10 cellular contexts compared by ENCODE assay signal in genomic region chr1:24003331-24003972, GRCh38. TPM values are rescaled to one million over a fixed set of nuclear protein-coding genes. Genes with fewer than 3 reads are reported as not detected.
DNase-seq lines count a peak whose midpoint lies in the region; ATAC-seq lines count a peak whose summit lies in the region.
"Had no signal": no experiment of that assay in that cellular context is flagged by ENCODE, and none has a peak within 500 bp of the region (broad histone marks: within the 10 kb centered on the region; RNA-seq: fewer than 3 reads in every experiment).

No MANE protein-coding gene starts in this region.

- ATAC-seq in GM21447 (IDR thresholded peaks at IDR 0.05; ENCODE audit: unreplicated experiment) (no peak), GM21717 (IDR thresholded peaks at IDR 0.05; ENCODE audit: unreplicated experiment) (no peak)
- ATAC-seq: K562; naive thymus-derived CD4-positive, alpha-beta T cell had no signal

- no peak overlapping the region for H4K8ac ChIP-seq in mesendoderm (ENCODE audit: low read depth, low read length)

- peak; percentile 63 for DNase-seq in EH (ENCODE audit: low read depth)
- DNase-seq in LHCN-M2 (ENCODE audit: low read depth): peak; percentile 97
- peak; percentile 94 for DNase-seq in amniotic epithelial cell (ENCODE audit: low read depth)
- peak; percentile 43 for DNase-seq in mesendoderm
- DNase-seq in cerebellar cortex (ENCODE audit: low spot score): no peak
- DNase-seq in SW 1271 (lab: John Stamatoyannopoulos, UW): no peak
- DNase-seq: naive thymus-derived CD4-positive, alpha-beta T cell had no signal

- H3K9ac ChIP-seq in mesendoderm (ENCODE audit: low read length): no peak overlapping the region

- H2BK5ac ChIP-seq in mesendoderm (ENCODE audit: low read length): no peak overlapping the region

- H3K18ac ChIP-seq in mesendoderm (ENCODE audit: low read length): no peak overlapping the region

- no peak overlapping the region for H3K4me3 ChIP-seq in mesendoderm (ENCODE audit: low read length)
- H3K4me3 ChIP-seq: K562 had no signal

- no peak overlapping the region for H3K4me2 ChIP-seq in mesendoderm (ENCODE audit: low read length)

- H3K56ac ChIP-seq in mesendoderm (ENCODE audit: low read length): no peak overlapping the region

- H3K23ac ChIP-seq in mesendoderm (ENCODE audit: low read length): no peak overlapping the region

- no peaks in the 10 kb centered on the region for H3K27me3 ChIP-seq in mesendoderm (ENCODE audit: insufficient read depth, low read length, poor library complexity)

- no peak overlapping the region for H3K4ac ChIP-seq in mesendoderm (ENCODE audit: low read depth, low read length)

- no peaks in the 10 kb centered on the region for H3K79me2 ChIP-seq in mesendoderm (ENCODE audit: control insufficient read depth, insufficient read depth, low read length)

- peaks cover 6% of the 10 kb centered on the region for H3K4me1 ChIP-seq in mesendoderm (ENCODE audit: control insufficient read depth, low read depth, low read length)

- H2BK15ac ChIP-seq in mesendoderm (replicated peaks; ENCODE audit: low read depth): no peak overlapping the region

- no peak overlapping the region for H2BK120ac ChIP-seq in mesendoderm (ENCODE audit: low read depth, low read length)

- H4K5ac ChIP-seq in mesendoderm (ENCODE audit: low read length): no peak overlapping the region

- H2AK5ac ChIP-seq in mesendoderm (ENCODE audit: low read length): no peak overlapping the region

- no CpG with 5 or more reads among the region's 4 CpGs for WGBS in mesendoderm (ENCODE audit: extremely low coverage, insufficient coverage, low lambda C conversion rate)

- no peaks in the 10 kb centered on the region for H3K36me3 ChIP-seq in mesendoderm (ENCODE audit: control insufficient read depth, insufficient read depth, low read length)

- no peak overlapping the region for H3K27ac ChIP-seq in mesendoderm (ENCODE audit: low read depth, low read length)

- no peaks in the 10 kb centered on the region for H3K79me1 ChIP-seq in mesendoderm (ENCODE audit: low read length)

RNA-seq across cellular contexts. Expression of gene SRSF10, which starts 23.3 kb away (rescaled TPM):
- 116 and 125 TPM in 2 replicates for total RNA-seq in LHCN-M2 (2014; rRNA removed)
- 45.2 TPM for polyA plus RNA-seq in LHCN-M2 (2012)
- 150 TPM for polyA plus RNA-seq in mesendoderm (2013, experiment 1 of 2)
- 150 TPM for polyA plus RNA-seq in mesendoderm (2013, experiment 2 of 2)

RNA-seq across cellular contexts. Expression of gene PNRC2, which starts 43.8 kb away (rescaled TPM):
- total RNA-seq in LHCN-M2 (2014; rRNA removed): 71.4 and 88.2 TPM in 2 replicates
- polyA plus RNA-seq in LHCN-M2 (2012): 27.5 TPM
- polyA plus RNA-seq in mesendoderm (2013, experiment 1 of 2): 146 TPM
- 145 TPM for polyA plus RNA-seq in mesendoderm (2013, experiment 2 of 2)

Comparison
In these comparisons a context has a peak if more than half of its experiments do, and no peak if none do; other contexts are left out.
1. DNase-seq: peak in EH (single experiment), LHCN-M2 (single experiment), amniotic epithelial cell (single experiment) and mesendoderm (single experiment); none in cerebellar cortex (single experiment) and SW 1271 (0 of 2).